ENCODE assay signal across 22 cellular contexts in genomic region chr4:29762151-29762550, GRCh38.
DNase-seq lines count a peak whose midpoint lies in the region; ATAC-seq, FAIRE-seq and TF ChIP-seq lines count a peak whose summit lies in the region.
"Had no signal": no experiment of that assay in that cellular context is flagged by ENCODE, and none has a peak within 500 bp of the region (broad histone marks: within the 10 kb centered on the region; RNA-seq: fewer than 3 reads in every experiment).

No MANE protein-coding gene starts in this region.

- H3K9me2 ChIP-seq in HCT116 (ENCODE audit: insufficient read depth) = no peaks in the 10 kb centered on the region
- H3K9me2 ChIP-seq in SU-DHL-6 (replicated peaks; ENCODE audit: insufficient read depth, low read length) = no peaks in the 10 kb centered on the region

- no peak overlapping the region for H3K23ac ChIP-seq in H1 (ENCODE audit: insufficient read length)

- H3K36me3 ChIP-seq in HepG2 (replicated peaks in 1 of 2; ENCODE audit: control insufficient read depth in 1 of 2, insufficient read depth in 2 of 2, low read length in 2 of 2) (no peaks in the 10 kb centered on the region), right lobe of liver (no peaks in the 10 kb centered on the region), HCT116 (ENCODE audit: control insufficient read depth in 1 of 2, insufficient read depth in 2 of 2, low read length in 2 of 2) (no peaks in the 10 kb centered on the region), SU-DHL-6 (ENCODE audit: low read length) (no peaks in the 10 kb centered on the region; the same call in 1 of the 2 replicates), H1 (ENCODE audit: control insufficient read depth in 2 of 4, insufficient read depth in 4 of 4, low read length in 3 of 4) (no peaks in the 10 kb centered on the region)
- H3K36me3 ChIP-seq: BE2C, BLaER1 had no signal

- TF ChIP-seq CTCF in HepG2 (CRISPR knock-in tag; IDR thresholded peaks at IDR 0.05) = no peak
- TF ChIP-seq CTCF in right lobe of liver (IDR thresholded peaks at IDR 0.05) = no peak
- TF ChIP-seq CTCF in HCT116 (IDR thresholded peaks at IDR 0.05 in 2 of 3, conservative IDR thresholded peaks at IDR 0.05 in 1 of 3; ENCODE audit: borderline replicate concordance in 1 of 3, insufficient read depth in 1 of 3, low read depth in 2 of 3, low read length in 2 of 3) = no peak
- no peak for TF ChIP-seq CTCF in SU-DHL-6 (IDR thresholded peaks at IDR 0.05; ENCODE audit: insufficient read depth, low read length, poor library complexity, severe bottlenecking)
- no peak for TF ChIP-seq CTCF in H1 (IDR thresholded peaks at IDR 0.05; ENCODE audit: control extremely low read depth in 1 of 3, insufficient read depth in 1 of 3, low read depth in 1 of 3, low read length in 3 of 3)
- no peak for TF ChIP-seq CTCF in D721Med (IDR thresholded peaks at IDR 0.05; ENCODE audit: insufficient read depth, missing control alignments)

- H2AK5ac ChIP-seq in H1 (ENCODE audit: low read depth, low read length) = no peak overlapping the region

- CTCF ChIA-PET in HepG2 (lab: Yijun Ruan, JAX; ENCODE audit: low intra/inter-chr PET ratio, low total read pairs) (no interaction called here), HCT116 (lab: Charles Lee) (no interaction called here), H1 (lab: Charles Lee; ENCODE audit: partially characterized antibody) (no interaction called here)

- H4K20me1 ChIP-seq in HepG2 (ENCODE audit: insufficient read depth, low read length) (no peaks in the 10 kb centered on the region), HCT116 (ENCODE audit: insufficient read depth) (no peaks in the 10 kb centered on the region), SU-DHL-6 (ENCODE audit: low read depth, low read length) (no peaks in the 10 kb centered on the region), H1 (replicated peaks in 1 of 2; ENCODE audit: control insufficient read depth in 1 of 2, insufficient read depth in 2 of 2, low read length in 2 of 2) (no peaks in the 10 kb centered on the region)
- H4K20me1 ChIP-seq: BLaER1 had no signal

- H3K79me2 ChIP-seq in HepG2 (ENCODE audit: insufficient read depth, low read length) (no peaks in the 10 kb centered on the region), HCT116 (ENCODE audit: insufficient read depth, low read length) (no peaks in the 10 kb centered on the region), SU-DHL-6 (ENCODE audit: insufficient read depth, low read length) (no peaks in the 10 kb centered on the region), H1 (ENCODE audit: control insufficient read depth in 1 of 2, insufficient read depth in 2 of 2, low read length in 2 of 2) (no peaks in the 10 kb centered on the region)

- H4K5ac ChIP-seq in H1 (ENCODE audit: insufficient read length, low read depth, low read length) = no peak overlapping the region

- intact Hi-C loops in HepG2 (cut with micrococcal nuclease; ENCODE audit: unreplicated experiment) (no loop called here), right lobe of liver (cut with DNase I) (no loop called here), HCT116 (cut with micrococcal nuclease) (no loop called here)

- H3K23me2 ChIP-seq in H1 (ENCODE audit: low read depth, low read length) = no peaks in the 10 kb centered on the region

- no peak overlapping the region for H3K4me2 ChIP-seq in HepG2 (ENCODE audit: low read depth, low read length)
- H3K4me2 ChIP-seq in HCT116 (ENCODE audit: low read length) = no peak overlapping the region
- H3K4me2 ChIP-seq in SU-DHL-6 (ENCODE audit: low read depth, low read length, poor library complexity, severe bottlenecking) = no peak overlapping the region
- no peak overlapping the region for H3K4me2 ChIP-seq in H1 (ENCODE audit: insufficient read depth in 1 of 2, low read depth in 2 of 2, low read length in 2 of 2)
- H3K4me2 ChIP-seq: BLaER1 had no signal

- H3K14ac ChIP-seq in H1 (ENCODE audit: insufficient read length) = no peak overlapping the region

- TF ChIP-seq POLR2A in HepG2 (IDR thresholded peaks at IDR 0.05; ENCODE audit: insufficient read depth in 1 of 2, low read depth in 2 of 2, low read length in 2 of 2) = no peak
- TF ChIP-seq POLR2A in right lobe of liver (IDR thresholded peaks at IDR 0.05) = no peak
- TF ChIP-seq POLR2A in HCT116 (IDR thresholded peaks at IDR 0.05; ENCODE audit: borderline replicate concordance, extremely low read depth, insufficient read depth, insufficient read length) = no peak
- no peak for TF ChIP-seq POLR2A in H1 (IDR thresholded peaks at IDR 0.05; ENCODE audit: control extremely low read depth in 1 of 2, low read depth in 2 of 2, low read length in 2 of 2)

- WGBS in HepG2 (ENCODE audit: low lambda C conversion rate) = 0% methylated on average over 2 of the region's 2 CpGs
- WGBS in right lobe of liver (ENCODE audit: insufficient coverage, low coverage, low lambda C conversion rate, missing lambda C conversion rate) = 59% methylated on average over 2 of the region's 2 CpGs
- 90% methylated on average over 2 of the region's 2 CpGs; no CpG with 5 or more reads in 1 of the 2 experiments for WGBS in H1 (ENCODE audit: extremely low coverage in 1 of 2, insufficient coverage in 1 of 2, insufficient read length in 1 of 2, insufficient replicate concordance in 2 of 2, low coverage in 1 of 2, low lambda C conversion rate in 2 of 2, missing lambda C conversion rate in 1 of 2), 2 experiments

- no peak overlapping the region for H2BK20ac ChIP-seq in H1 (ENCODE audit: low read length)

- H2BK5ac ChIP-seq in H1 (ENCODE audit: low read depth, low read length) = no peak overlapping the region

- H3K4me3 ChIP-seq in HepG2 (replicated peaks in 1 of 3; ENCODE audit: insufficient read depth in 1 of 3, low read depth in 2 of 3, low read length in 3 of 3) = no peak overlapping the region
- no peak overlapping the region for H3K4me3 ChIP-seq in right lobe of liver
- no peak overlapping the region for H3K4me3 ChIP-seq in HCT116 (replicated peaks in 1 of 2; ENCODE audit: low read depth in 1 of 2, low read length in 2 of 2)
- H3K4me3 ChIP-seq in SU-DHL-6 (ENCODE audit: insufficient read depth, low read length, poor library complexity, severe bottlenecking) = no peak overlapping the region
- no peak overlapping the region for H3K4me3 ChIP-seq in H1 (ENCODE audit: extremely low read depth in 1 of 4, insufficient read depth in 2 of 4, low read depth in 3 of 4, low read length in 4 of 4)
- H3K4me3 ChIP-seq: BLaER1 had no signal

- no peak overlapping the region for H3K18ac ChIP-seq in H1 (ENCODE audit: extremely low read depth, low read length)

- no peaks in the 10 kb centered on the region for H3K27me3 ChIP-seq in HepG2 (ENCODE audit: control insufficient read depth in 1 of 2, insufficient read depth in 2 of 2, low read length in 2 of 2)
- no peaks in the 10 kb centered on the region for H3K27me3 ChIP-seq in right lobe of liver
- no peaks in the 10 kb centered on the region for H3K27me3 ChIP-seq in HCT116 (ENCODE audit: insufficient read depth, low read length)
- no peaks in the 10 kb centered on the region for H3K27me3 ChIP-seq in SU-DHL-6 (ENCODE audit: low read length)
- H3K27me3 ChIP-seq in H1 (replicated peaks in 1 of 4; ENCODE audit: control insufficient read depth in 3 of 4, extremely low read depth in 1 of 4, insufficient read depth in 3 of 4, low read length in 3 of 4) = no peaks in the 10 kb centered on the region
- H3K27me3 ChIP-seq: BE2C, BLaER1 had no signal

- no peak overlapping the region for H2BK120ac ChIP-seq in H1 (replicated peaks; ENCODE audit: low read depth, low read length)

- H3K56ac ChIP-seq in H1 (replicated peaks; ENCODE audit: insufficient read length, low read depth, low read length) = no peak overlapping the region

- no peak overlapping the region for H4K91ac ChIP-seq in H1 (replicated peaks; ENCODE audit: insufficient read length, low read length)

- H3F3A ChIP-seq in SU-DHL-6 (ENCODE audit: insufficient read depth) = no peaks in the 10 kb centered on the region

- H3K27ac ChIP-seq in HepG2 (ENCODE audit: extremely low read length, insufficient read depth, low read length) = no peak overlapping the region
- no peak overlapping the region for H3K27ac ChIP-seq in right lobe of liver
- H3K27ac ChIP-seq in HCT116 (ENCODE audit: low read depth, low read length) = no peak overlapping the region
- H3K27ac ChIP-seq in SU-DHL-6 (ENCODE audit: low read depth, low read length) = no peak overlapping the region
- H3K27ac ChIP-seq in H1 (ENCODE audit: low read depth, low read length) = no peak overlapping the region
- H3K27ac ChIP-seq: BLaER1 had no signal

- H3K9ac ChIP-seq in HepG2 (ENCODE audit: insufficient read depth, low read depth, low read length) = no peak overlapping the region
- H3K9ac ChIP-seq in HCT116 (ENCODE audit: low read length) = no peak overlapping the region
- H3K9ac ChIP-seq in SU-DHL-6 (ENCODE audit: low read length) = no peak overlapping the region
- H3K9ac ChIP-seq in H1 (replicated peaks in 1 of 4; ENCODE audit: extremely low read depth in 1 of 4, low read depth in 3 of 4, low read length in 3 of 4) = no peak overlapping the region
- H3K9ac ChIP-seq: BLaER1 had no signal

- H2BK12ac ChIP-seq in H1 (ENCODE audit: low read depth, low read length) = no peak overlapping the region

- ATAC-seq in HepG2 (no peak), right lobe of liver (no peak), HCT116 (no peak)

- BruUV-seq in HepG2 (replicated peaks; lab: Mats Ljungman, UMichigan) (no TSS peak), HCT116 (replicated peaks; lab: Mats Ljungman, UMichigan) (no TSS peak)

- no peak overlapping the region for H2BK15ac ChIP-seq in H1 (ENCODE audit: low read length)

- TF ChIP-seq RAD21 in HepG2 (CRISPR knock-in tag; IDR thresholded peaks at IDR 0.05) (no peak), HCT116 (IDR thresholded peaks at IDR 0.05; ENCODE audit: low read depth) (no peak), H1 (IDR thresholded peaks at IDR 0.05 in 1 of 2, conservative IDR thresholded peaks at IDR 0.05 in 1 of 2; ENCODE audit: low read depth in 2 of 2, low read length in 2 of 2) (no peak)

- POLR2A ChIA-PET in HepG2 (lab: Yijun Ruan, JAX) = no interaction called here
- POLR2A ChIA-PET in HCT116 (lab: Charles Lee) = no interaction called here
- POLR2A ChIA-PET in H1 (lab: Charles Lee; ENCODE audit: partially characterized antibody) = no interaction called here

- no peak overlapping the region for H4K8ac ChIP-seq in H1 (ENCODE audit: extremely low read depth, insufficient read depth, low read length)

- no peak overlapping the region for H3K4ac ChIP-seq in H1 (replicated peaks; ENCODE audit: insufficient read length, low read depth, low read length)

- H3K4me1 ChIP-seq in HepG2 (ENCODE audit: insufficient read depth, low read length) (no peaks in the 10 kb centered on the region), right lobe of liver (no peaks in the 10 kb centered on the region), HCT116 (ENCODE audit: control insufficient read depth in 1 of 2, insufficient read depth in 2 of 2, low read length in 2 of 2) (no peaks in the 10 kb centered on the region), H1 (replicated peaks in 1 of 4; ENCODE audit: control insufficient read depth in 3 of 4, insufficient read depth in 4 of 4, low read length in 3 of 4) (no peaks in the 10 kb centered on the region)
- H3K4me1 ChIP-seq: BE2C, BLaER1 had no signal

- TF ChIP-seq EP300 in HepG2 (IDR thresholded peaks at IDR 0.05; ENCODE audit: low read depth in 2 of 2, low read length in 2 of 2) = no peak
- no peak for TF ChIP-seq EP300 in HepG2 (CRISPR knock-in tag; IDR thresholded peaks at IDR 0.05; ENCODE audit: borderline replicate concordance)
- no peak for TF ChIP-seq EP300 in H1 (IDR thresholded peaks at IDR 0.05; ENCODE audit: borderline replicate concordance in 1 of 2, low read depth in 2 of 2, low read length in 2 of 2)

- FAIRE-seq in HepG2 (lab: Jason Lieb, UNC) = no peak
- no peak for FAIRE-seq in H1 (lab: Jason Lieb, UNC)
- no peak for FAIRE-seq in D721Med (lab: Jason Lieb, UNC)
- FAIRE-seq in urothelium cell line (lab: Jason Lieb, UNC) = no peak
- FAIRE-seq: A204.1, G401.6, GM12891, GM19239 had no signal

- DNase-seq in HepG2 (ENCODE audit: low spot score) (no peak), right lobe of liver (no peak), HCT116 (ENCODE audit: low read depth, low spot score) (no peak), H1 (ENCODE audit: low read depth in 1 of 2, low spot score in 2 of 2) (no peak), D721Med (ENCODE audit: insufficient read length, low spot score) (no peak), urothelium cell line (ENCODE audit: low spot score) (no peak), AG08396 (ENCODE audit: low spot score) (no peak)
- DNase-seq: 8988T; BE2C; C1 segment of cervical spinal cord; CD4-positive, alpha-beta memory T cell; CD4-positive, CD25-positive, alpha-beta regulatory T cell; CD8-positive, alpha-beta memory T cell; COR-L47; DMS79 treated with DMSO at 0.1 percent for 48 hours; GF-D8 had no signal

- H2AFZ ChIP-seq in HepG2 (ENCODE audit: low read length) (no peak overlapping the region), HCT116 (ENCODE audit: low read depth, low read length, poor library complexity, severe bottlenecking) (peak overlapping the region; percentile 73), SU-DHL-6 (ENCODE audit: low read depth, low read length, severe bottlenecking) (peak overlapping the region; percentile 77), H1 (ENCODE audit: low read length) (no peak overlapping the region)

- in situ Hi-C loops in HepG2 (cut with HindIII; ENCODE audit: extremely low pct_ligation_motif_present, low pct_unique_long_range_greater_than_20kb) = no loop called here

- H3K9me3 ChIP-seq in HepG2 (ENCODE audit: low read length) (peaks cover 63% of the 10 kb centered on the region), right lobe of liver (no peaks in the 10 kb centered on the region), HCT116 (ENCODE audit: control insufficient read depth in 1 of 2, insufficient read depth in 1 of 2, low read depth in 1 of 2, low read length in 2 of 2) (no peaks in the 10 kb centered on the region), SU-DHL-6 (ENCODE audit: insufficient read depth, low read length) (no peaks in the 10 kb centered on the region), H1 (ENCODE audit: insufficient read depth in 2 of 2, low read depth in 1 of 2, low read length in 1 of 2) (no peaks in the 10 kb centered on the region)
- H3K9me3 ChIP-seq: BE2C, BLaER1 had no signal

- RAD21 ChIA-PET in HCT116 (lab: Charles Lee; ENCODE audit: low non-redundant PET in 1 of 2, low total read pairs in 2 of 2, uncharacterized antibody in 2 of 2, unreplicated experiment in 2 of 2) = no interaction called here

- no peaks in the 10 kb centered on the region for H3K79me1 ChIP-seq in H1 (ENCODE audit: low read depth, low read length)

Comparison
In these comparisons a context has a peak if more than half of its experiments do, and no peak if none do; other contexts are left out.
1. H2AFZ ChIP-seq: peak in HCT116 (single experiment) and SU-DHL-6 (single experiment); none in HepG2 (single experiment) and H1 (single experiment).
2. Of the 41 proteins assayed by ChIP-seq in both HepG2 and H1: peak only in HepG2: none; only in H1: none; in both: MAFK; in neither: 40.